ENCODE assay signal across 22 cellular contexts in the genomic region with DNA sequence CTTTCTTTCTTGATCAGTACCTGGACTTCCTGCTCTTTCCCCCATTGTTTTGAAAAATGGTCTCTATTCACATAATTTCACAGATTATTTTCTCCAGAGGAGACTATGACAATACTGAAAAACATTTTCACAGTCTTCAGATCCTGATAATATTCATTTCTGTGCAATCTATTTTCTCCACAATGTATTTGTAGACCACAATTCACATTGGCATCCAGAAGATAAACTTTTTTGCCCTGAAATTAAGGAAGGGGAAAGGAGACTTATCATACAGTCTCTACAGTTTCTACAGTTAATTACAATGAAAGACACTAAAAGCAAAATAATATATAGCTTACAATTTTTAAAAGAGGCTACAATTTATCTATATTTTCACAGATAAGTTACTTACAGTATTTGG.
"Had no signal": no experiment of that assay in that cellular context is flagged by ENCODE, and none has a peak within 500 bp of the region (broad histone marks: within the 10 kb centered on the region; RNA-seq: fewer than 3 reads in every experiment).

No MANE protein-coding gene starts in this region.

- H3K4me3 ChIP-seq: MG63, SJCRH30 had no signal

- H3K27ac ChIP-seq: SJCRH30 had no signal

- H3K9me3 ChIP-seq: MG63 had no signal

- H3K4me1 ChIP-seq: SJCRH30 had no signal

- H3K27me3 ChIP-seq: MG63, SJCRH30 had no signal

- ATAC-seq: Panc1, PC-3, Right ventricle myocardium inferior, SK-N-SH treated with all-trans-retinoic acid at 6 μM for 48 hours had no signal

- H3K36me3 ChIP-seq: MG63, SJCRH30 had no signal

- DNase-seq: Karpas-422, KG1, MG63, NCI-H1092, NCI-H1105 treated with DMSO at 0.1 percent for 48 hours, NCI-H1436, NCI-H187, NCI-H2029, NCI-H2081 treated with DMSO at 0.1 percent for 48 hours, NCI-H2171, NCI-H226, NCI-H446, NCI-H510A, NCI-H524 treated with DMSO at 0.1 percent for 48 hours, NCI-H69, NCI-H774, PC-3, SHP77 treated with DMSO at 0.1 percent for 48 hours, SJCRH30 had no signal
